8 cellular contexts compared by ENCODE assay signal in the genomic region with DNA sequence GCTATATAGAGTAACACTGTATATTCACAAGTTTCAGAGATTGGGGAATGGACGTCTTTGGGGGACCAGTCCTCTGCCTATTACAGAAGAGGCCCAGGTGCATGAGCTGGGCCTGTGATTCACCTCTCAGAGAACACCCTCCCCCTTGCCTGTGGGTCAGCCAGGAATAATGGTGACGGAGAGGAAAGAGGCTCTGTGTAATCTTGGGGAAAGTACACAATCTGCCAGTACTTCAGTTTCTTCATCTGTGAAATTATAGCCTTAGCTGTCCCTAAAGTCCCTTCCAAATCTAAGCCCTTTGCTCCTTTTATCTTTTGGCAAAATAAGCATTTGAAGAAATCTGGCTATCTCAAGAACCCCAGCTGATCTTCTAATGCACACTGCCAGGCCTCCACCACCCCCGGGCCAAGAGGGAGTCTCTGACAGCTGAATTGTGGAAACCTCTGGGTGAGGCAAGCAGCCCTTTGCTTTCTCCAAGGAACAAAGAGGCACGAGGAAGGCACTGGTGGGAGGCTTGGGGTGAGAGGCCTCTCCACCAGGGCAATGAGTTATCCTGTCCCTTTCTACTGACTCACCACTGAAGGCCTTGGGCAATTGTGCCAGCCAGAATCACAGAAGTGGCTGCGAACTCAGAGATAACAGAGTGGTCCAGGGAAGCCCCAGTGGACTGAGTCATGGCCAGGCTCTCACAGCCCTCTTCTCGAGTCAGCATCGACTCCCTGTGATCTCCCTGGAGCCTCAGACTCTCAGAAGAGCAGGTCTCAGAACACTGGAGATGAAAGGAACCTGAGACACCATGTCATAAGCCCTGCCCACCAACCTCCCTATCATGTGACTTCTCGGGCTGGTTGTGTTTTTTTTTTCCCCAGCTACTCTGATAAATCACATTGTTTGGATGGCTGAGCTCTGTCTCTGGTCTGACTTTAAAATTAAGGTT. TPM values are rescaled to one million over a fixed set of nuclear protein-coding genes. Genes with fewer than 3 reads are reported as not detected.
A peak's percentile ranks its signal among the peaks of the same experiment; 100 is the strongest.
DNase-seq lines count a peak whose midpoint lies in the region; ATAC-seq and TF ChIP-seq lines count a peak whose summit lies in the region.

No MANE protein-coding gene starts in this region.

- BruUV-seq in Caco-2 (replicated peaks; lab: Mats Ljungman, UMichigan) = TSS peak; percentile 15

- H3K27me3 Mint-ChIP-seq in Caco-2 (ENCODE audit: insufficient read depth, unreplicated experiment) = no peaks in the 10 kb centered on the region
- H3K27me3 Mint-ChIP-seq in activated naive CD8-positive, alpha-beta T cell treated with anti-CD3 and anti-CD28 coated beads, Interleukin-2, amount 10 ng/mL, durations not matched to agents 7 days and 5 days = no peaks in the 10 kb centered on the region

- H3K4me1 ChIP-seq in Caco-2 = peaks cover 81% of the 10 kb centered on the region

- no peaks in the 10 kb centered on the region for H3K36me3 ChIP-seq in Caco-2 (ENCODE audit: control insufficient read depth, insufficient read depth, low read length)

- H3K4me3 ChIP-seq in Caco-2 (ENCODE audit: low read depth, low read length) = no peak overlapping the region

- no peaks in the 10 kb centered on the region for H3K9me3 ChIP-seq in Caco-2

- no peak for TF ChIP-seq CTCF in Caco-2 (IDR thresholded peaks at IDR 0.05; ENCODE audit: insufficient read depth in 1 of 2, low read depth in 1 of 2, low read length in 1 of 2, severe bottlenecking in 1 of 2, unreplicated experiment in 1 of 2)

- POLR2A ChIA-PET in Caco-2 (lab: Charles Lee) = interaction anchor here (1.3 to 4.4 kb wide), 2 partner anchors 9 to 40 kb away, joined by 5 to 43 read pairs; no protein-coding TSS in a partner anchor
- POLR2A ChIA-PET in activated naive CD8-positive, alpha-beta T cell treated with anti-CD3 and anti-CD28 coated beads, Interleukin-2, amount 10 ng/mL, durations not matched to agents 7 days and 5 days (lab: Charles Lee) = interaction anchor here (0.6 to 6.0 kb wide), 4 partner anchors 32 to 604 kb away, joined by 4 to 49 read pairs (median 13); a partner anchor contains a TSS

- peak overlapping the region; percentile 8 for H3K4me3 Mint-ChIP-seq in Caco-2 (ENCODE audit: unreplicated experiment)
- H3K4me3 Mint-ChIP-seq in activated naive CD8-positive, alpha-beta T cell treated with anti-CD3 and anti-CD28 coated beads, Interleukin-2, amount 10 ng/mL, durations not matched to agents 7 days and 5 days = peak overlapping the region; percentile 67

- H3K4me1 Mint-ChIP-seq in Caco-2 (ENCODE audit: low read depth, unreplicated experiment) = peaks cover 50% of the 10 kb centered on the region
- peaks cover 50% of the 10 kb centered on the region for H3K4me1 Mint-ChIP-seq in activated naive CD8-positive, alpha-beta T cell treated with anti-CD3 and anti-CD28 coated beads, Interleukin-2, amount 10 ng/mL, durations not matched to agents 7 days and 5 days

- ATAC-seq in HG02759 (IDR thresholded peaks at IDR 0.05; ENCODE audit: unreplicated experiment) = peak; percentile 57
- ATAC-seq in activated naive CD8-positive, alpha-beta T cell treated with anti-CD3 and anti-CD28 coated beads, Interleukin-2, amount 10 ng/mL, durations not matched to agents 7 days and 5 days (ENCODE audit: low read depth) = peak; percentile 72

- intact Hi-C loops in Caco-2 (cut with micrococcal nuclease; ENCODE audit: unreplicated experiment) = no loop called here

- DNase-seq in Caco-2 (peak; percentile 45 to 67), SK-N-DZ (ENCODE audit: low spot score) (peak; percentile 29), iPS-NIHi7 (ENCODE audit: extremely low spot score) (peak; percentile 22), GM19238 (ENCODE audit: insufficient read length, low spot score) (no peak), HuH-7.5 (ENCODE audit: low spot score) (no peak)
- peak; percentile 52 for DNase-seq in activated naive CD8-positive, alpha-beta T cell treated with anti-CD3 and anti-CD28 coated beads, Interleukin-2, amount 10 ng/mL, durations not matched to agents 7 days and 5 days
- DNase-seq in stimulated activated CD4-positive, alpha-beta T cell treated with anti-CD3 and anti-CD28 coated beads, Interleukin-2, amount 100 ng/mL, for 4 hours (ENCODE audit: low read depth) = peak; percentile 44

- CTCF ChIA-PET in Caco-2 (lab: Charles Lee) = interaction anchor here (0.5 to 3.8 kb wide), 3 partner anchors 39 to 1600 kb away, joined by 3 to 26 read pairs (median 4); no protein-coding TSS in a partner anchor

- no peaks in the 10 kb centered on the region for H3K9me3 Mint-ChIP-seq in Caco-2 (ENCODE audit: unreplicated experiment)
- H3K9me3 Mint-ChIP-seq in activated naive CD8-positive, alpha-beta T cell treated with anti-CD3 and anti-CD28 coated beads, Interleukin-2, amount 10 ng/mL, durations not matched to agents 7 days and 5 days = no peaks in the 10 kb centered on the region

- peak overlapping the region; percentile 95 for H3K27ac Mint-ChIP-seq in Caco-2 (ENCODE audit: unreplicated experiment)
- H3K27ac Mint-ChIP-seq in activated naive CD8-positive, alpha-beta T cell treated with anti-CD3 and anti-CD28 coated beads, Interleukin-2, amount 10 ng/mL, durations not matched to agents 7 days and 5 days = peak overlapping the region; percentile 96

- H3K36me3 Mint-ChIP-seq in Caco-2 (ENCODE audit: insufficient read depth, unreplicated experiment) = peaks cover 6% of the 10 kb centered on the region
- H3K36me3 Mint-ChIP-seq in activated naive CD8-positive, alpha-beta T cell treated with anti-CD3 and anti-CD28 coated beads, Interleukin-2, amount 10 ng/mL, durations not matched to agents 7 days and 5 days = peaks cover 3% of the 10 kb centered on the region

- H3K27me3 ChIP-seq in Caco-2 (replicated peaks; ENCODE audit: control insufficient read depth, insufficient read depth, low read length) = no peaks in the 10 kb centered on the region

RNA-seq across cellular contexts. Expression of a gene that starts 31.8 kb away (rescaled TPM):
- total RNA-seq in Caco-2 (2022) = 108 and 114 TPM in 2 replicates
- polyA plus RNA-seq in SK-N-DZ (2014; cell fraction: cytosol; rRNA removed) = 53.4 and 66.9 TPM in 2 replicates
- 510 and 632 TPM in 2 replicates for polyA plus RNA-seq in SK-N-DZ (2014; cell fraction: nucleus; rRNA removed)
- total RNA-seq in activated naive CD8-positive, alpha-beta T cell treated with anti-CD3 and anti-CD28 coated beads, Interleukin-2, amount 10 ng/mL, durations not matched to agents 7 days and 5 days = 100 to 1,000 TPM; 276 to 280 TPM

Comparison
In these comparisons a context has a peak if more than half of its experiments do, and no peak if none do; other contexts are left out.
1. DNase-seq: peak in Caco-2 (2 of 2), SK-N-DZ (single experiment), activated naive CD8-positive, alpha-beta T cell treated with anti-CD3 and anti-CD28 coated beads, Interleukin-2, amount 10 ng/mL, durations not matched to agents 7 days and 5 days (single experiment), iPS-NIHi7 (single experiment) and stimulated activated CD4-positive, alpha-beta T cell treated with anti-CD3 and anti-CD28 coated beads, Interleukin-2, amount 100 ng/mL, for 4 hours (single experiment); none in GM19238 (single experiment) and HuH-7.5 (single experiment).